In genomic region chr12:104023710-104024109, GRCh38 we compare ENCODE assay signal across 5 cellular contexts.
TF ChIP-seq lines count a peak whose summit lies in the region.

No MANE protein-coding gene starts in this region.

TF ChIP-seq in SK-N-SH treated with all-trans-retinoic acid at 6 μM for 48 hours, 23 proteins besides CTCF, POLR2A, EP300 and RAD21:
- TF ChIP-seq GLIS3 (CRISPR knock-in tag; IDR thresholded peaks at IDR 0.05) (no peak), ZNF8 (CRISPR knock-in tag; IDR thresholded peaks at IDR 0.05) (peak; percentile 97), RARB (CRISPR knock-in tag; IDR thresholded peaks at IDR 0.05) (no peak)

TF ChIP-seq in SK-N-SH, 30 proteins besides CTCF, POLR2A, EP300 and RAD21:
- TF ChIP-seq SIN3A (IDR thresholded peaks at IDR 0.05; ENCODE audit: borderline replicate concordance, low read depth, low read length) = no peak
- no peak for TF ChIP-seq JUND (IDR thresholded peaks at IDR 0.05)
- no peak for TF ChIP-seq RXRA (IDR thresholded peaks at IDR 0.05; ENCODE audit: borderline replicate concordance, low read depth)
- TF ChIP-seq RCOR1 (IDR thresholded peaks at IDR 0.05; ENCODE audit: low read length) = no peak
- no peak for TF ChIP-seq FOXM1 (IDR thresholded peaks at IDR 0.05; ENCODE audit: low read depth)
- no peak for TF ChIP-seq USF1 (IDR thresholded peaks at IDR 0.05; ENCODE audit: borderline replicate concordance, low read depth)
- TF ChIP-seq TAF1 (IDR thresholded peaks at IDR 0.05; ENCODE audit: borderline replicate concordance, low read depth, low read length) = no peak
- TF ChIP-seq NFIC (IDR thresholded peaks at IDR 0.05; ENCODE audit: borderline replicate concordance) = no peak
- TF ChIP-seq TCF12 (IDR thresholded peaks at IDR 0.05) = no peak
- TF ChIP-seq ZBTB33 (IDR thresholded peaks at IDR 0.05; ENCODE audit: borderline replicate concordance, low read depth) = no peak
- TF ChIP-seq MAX (IDR thresholded peaks at IDR 0.05; ENCODE audit: low read depth) = no peak

TF ChIP-seq in HEK293, 187 proteins besides CTCF, POLR2A, EP300 and RAD21:
- no peak for TF ChIP-seq ZNF223 (tag by site-specific recombination; IDR thresholded peaks at IDR 0.05)
- TF ChIP-seq ZNF146 (tag by site-specific recombination; IDR thresholded peaks at IDR 0.05) = peak; percentile 64

TF ChIP-seq in K562, 482 proteins besides CTCF, POLR2A, EP300 and RAD21:
- TF ChIP-seq ZNF324 (CRISPR knock-in tag; IDR thresholded peaks at IDR 0.05) (no peak), ZNF146 (CRISPR knock-in tag; IDR thresholded peaks at IDR 0.05; ENCODE audit: unreplicated experiment) (peak; percentile 8), BMI1 (IDR thresholded peaks at IDR 0.05; ENCODE audit: low read length) (no peak), ZNF57 (CRISPR knock-in tag; IDR thresholded peaks at IDR 0.05) (no peak)
TF ChIP-seq in K562: peak in this region for 1.

TF ChIP-seq in endothelial cell of umbilical vein, 7 proteins besides CTCF, POLR2A, EP300 and RAD21:
- TF ChIP-seq MAX (IDR thresholded peaks at IDR 0.05; ENCODE audit: insufficient read depth, insufficient read length) (no peak), FOS (IDR thresholded peaks at IDR 0.05; ENCODE audit: borderline replicate concordance, insufficient read depth, low read length) (no peak), MYC (IDR thresholded peaks at IDR 0.05; ENCODE audit: low read depth, low read length) (no peak), GATA2 (IDR thresholded peaks at IDR 0.05; ENCODE audit: insufficient read depth, insufficient read length, low read depth, low read length) (no peak), JUN (IDR thresholded peaks at IDR 0.05; ENCODE audit: borderline replicate concordance, insufficient read depth, insufficient read length, low read depth) (no peak), POLR2AphosphoS5 (IDR thresholded peaks at IDR 0.05; ENCODE audit: insufficient read depth, low read depth, low read length) (no peak), EZH2 (IDR thresholded peaks at IDR 0.05; ENCODE audit: borderline replicate concordance, low read depth, low read length, severe bottlenecking) (no peak)
